Comparison of ENCODE assay signal across 10 cellular contexts in the genomic region with DNA sequence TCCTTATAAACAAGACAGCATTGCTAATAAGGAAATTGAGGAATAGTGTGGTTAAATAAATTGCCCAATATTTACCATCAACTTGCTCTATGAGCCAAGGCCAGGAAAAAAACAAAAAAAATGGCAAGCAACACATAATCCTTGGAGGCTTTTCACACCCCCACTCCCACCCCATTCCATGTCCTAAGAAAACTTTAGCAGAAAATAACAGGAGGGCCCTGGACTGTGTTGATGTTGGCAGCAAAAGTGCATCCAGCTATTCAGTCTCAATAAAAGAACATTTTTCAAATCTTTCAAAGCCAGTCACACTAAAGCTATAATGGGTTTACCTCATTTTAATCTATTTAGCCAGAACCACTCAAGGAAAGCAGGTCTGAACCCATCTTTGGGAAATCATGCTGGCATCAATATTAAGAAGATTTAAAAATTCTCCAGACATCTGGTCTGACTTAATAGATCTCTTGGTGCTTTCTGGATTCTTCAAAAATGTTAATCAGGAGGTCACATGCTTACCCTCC. TPM values are rescaled to one million over a fixed set of nuclear protein-coding genes. Genes with fewer than 3 reads are reported as not detected.
DNase-seq lines count a peak whose midpoint lies in the region; ATAC-seq and TF ChIP-seq lines count a peak whose summit lies in the region.
"Had no signal": no experiment of that assay in that cellular context is flagged by ENCODE, and none has a peak within 500 bp of the region (broad histone marks: within the 10 kb centered on the region; RNA-seq: fewer than 3 reads in every experiment).

No MANE protein-coding gene starts in this region.

- H3K9me3 ChIP-seq in prostate gland: no peaks in the 10 kb centered on the region

- TF ChIP-seq POLR2A in prostate gland (IDR thresholded peaks at IDR 0.05): no peak

- DNase-seq in LNCaP clone FGC (ENCODE audit: low read depth) (peak; percentile 52), dermis blood vessel endothelial cell (peak; percentile 17), prostate gland (ENCODE audit: low spot score) (peak; percentile 61), NCI-H187 treated with DMSO at 0.1 percent for 48 hours (lab: John Stamatoyannopoulos, UW) (no peak), glomerular visceral epithelial cell (ENCODE audit: extremely low spot score) (no peak)
- DNase-seq: DMS53 had no signal

- peaks cover 4% of the 10 kb centered on the region for H3K4me1 ChIP-seq in prostate gland (replicated peaks)

- ATAC-seq in GM21390 (IDR thresholded peaks at IDR 0.05; ENCODE audit: unreplicated experiment): no peak
- ATAC-seq in HG03442 (IDR thresholded peaks at IDR 0.05; ENCODE audit: unreplicated experiment): no peak

- intact Hi-C loops in prostate gland (cut with DNase I): no loop called here

- no peaks in the 10 kb centered on the region for H3K36me3 ChIP-seq in prostate gland

- TF ChIP-seq CTCF in C4-2B (conservative IDR thresholded peaks at IDR 0.05) (no peak), LNCaP clone FGC (IDR thresholded peaks at IDR 0.05; ENCODE audit: control insufficient read depth, extremely low read depth, insufficient read depth) (no peak), prostate gland (IDR thresholded peaks at IDR 0.05) (no peak)

- no peaks in the 10 kb centered on the region for H3K27me3 ChIP-seq in prostate gland (replicated peaks; ENCODE audit: insufficient read depth)

- H3K4me3 ChIP-seq in LNCaP clone FGC (ENCODE audit: low read depth, low read length): no peak overlapping the region
- H3K4me3 ChIP-seq in prostate gland: no peak overlapping the region
- H3K4me3 ChIP-seq: smooth muscle cell had no signal

- peak overlapping the region; percentile 82; the same call in 1 of the 2 replicates for H3K27ac ChIP-seq in C4-2B
- peak overlapping the region; percentile 41 to 58 for H3K27ac ChIP-seq in prostate gland

RNA-seq across cellular contexts. Expression of a gene that starts 34.6 kb away (rescaled TPM):
- total RNA-seq in dermis blood vessel endothelial cell (12.3 and 19.7 TPM in 2 replicates), prostate gland (10 to 100 TPM; 24.6 to 25.0 TPM)

Comparison
In these comparisons a context has a peak if more than half of its experiments do, and no peak if none do; other contexts are left out.
1. DNase-seq: peak in LNCaP clone FGC (single experiment), dermis blood vessel endothelial cell (single experiment) and prostate gland (single experiment); none in NCI-H187 treated with DMSO at 0.1 percent for 48 hours (single experiment) and glomerular visceral epithelial cell (single experiment).